In genomic region chrX:154487518-154488290, GRCh38 we compare ENCODE assay signal across 9 cellular contexts. TPM values are rescaled to one million over a fixed set of nuclear protein-coding genes. Genes with fewer than 3 reads are reported as not detected.
A peak's percentile ranks its signal among the peaks of the same experiment; 100 is the strongest.
DNase-seq lines count a peak whose midpoint lies in the region; ATAC-seq and TF ChIP-seq lines count a peak whose summit lies in the region.
"Had no signal": no experiment of that assay in that cellular context is flagged by ENCODE, and none has a peak within 500 bp of the region (broad histone marks: within the 10 kb centered on the region; RNA-seq: fewer than 3 reads in every experiment).

No MANE protein-coding gene starts in this region.

- H3K9me3 ChIP-seq in Panc1 (ENCODE audit: control insufficient read depth, insufficient read depth, low read depth, low read length) (no peaks in the 10 kb centered on the region), spleen (no peaks in the 10 kb centered on the region)

- peaks cover 31% of the 10 kb centered on the region for H3K4me1 ChIP-seq in Panc1 (ENCODE audit: control insufficient read depth, insufficient read depth, low read length)
- peaks cover 0 to 64% (median 39%) of the 10 kb centered on the region in 6 donors for H3K4me1 ChIP-seq in spleen

- peak overlapping the region in 1 of 2 experiments; percentile 60; a peak in 1 of 4 replicates for H3K4me3 ChIP-seq in Panc1 (ENCODE audit: low read depth in 2 of 2, low read length in 2 of 2)
- no peak overlapping the region for H3K4me3 ChIP-seq in spleen

- H3K27ac ChIP-seq in Panc1 (ENCODE audit: low read length) (peak overlapping the region; percentile 86), spleen (peak overlapping the region in 3 of 8 donors; percentile 87 to 90 (median 88))

- in situ Hi-C loops in Panc1 (cut with HindIII; ENCODE audit: low pct_unique_long_range_greater_than_20kb, low sequenced_read_pairs), result no loop called here

- no peaks in the 10 kb centered on the region for H3K27me3 Mint-ChIP-seq in activated CD8-positive, alpha-beta memory T cell treated with anti-CD3 and anti-CD28 coated beads, Interleukin-2, amount 10 ng/mL, durations not matched to agents 7 days and 5 days
- no peaks in the 10 kb centered on the region for H3K27me3 Mint-ChIP-seq in glutamatergic neuron (ENCODE audit: unreplicated experiment)

- POLR2A ChIA-PET in Panc1 (lab: Charles Lee), result no interaction called here

- no peak for TF ChIP-seq POLR2A in spleen (IDR thresholded peaks at IDR 0.05)

- intact Hi-C loops in Panc1 (cut with micrococcal nuclease; ENCODE audit: unreplicated experiment), result no loop called here
- intact Hi-C loops in spleen (cut with DNase I; ENCODE audit: low total_unique reads), result no loop called here

- H3K4me1 Mint-ChIP-seq in activated CD8-positive, alpha-beta memory T cell treated with anti-CD3 and anti-CD28 coated beads, Interleukin-2, amount 10 ng/mL, durations not matched to agents 7 days and 5 days, result peaks cover 38% of the 10 kb centered on the region
- H3K4me1 Mint-ChIP-seq in glutamatergic neuron (ENCODE audit: low read depth, unreplicated experiment), result no peaks in the 10 kb centered on the region

- H3K9me3 Mint-ChIP-seq in activated CD8-positive, alpha-beta memory T cell treated with anti-CD3 and anti-CD28 coated beads, Interleukin-2, amount 10 ng/mL, durations not matched to agents 7 days and 5 days (ENCODE audit: low read depth), result no peaks in the 10 kb centered on the region
- H3K9me3 Mint-ChIP-seq in glutamatergic neuron (ENCODE audit: unreplicated experiment), result peaks cover 4% of the 10 kb centered on the region

- no TSS peak for BruUV-seq in Panc1 (replicated peaks; lab: Mats Ljungman, UMichigan)

- H3K4me3 Mint-ChIP-seq in activated CD8-positive, alpha-beta memory T cell treated with anti-CD3 and anti-CD28 coated beads, Interleukin-2, amount 10 ng/mL, durations not matched to agents 7 days and 5 days, result peak overlapping the region; percentile 63
- peak overlapping the region; percentile 74 for H3K4me3 Mint-ChIP-seq in glutamatergic neuron (ENCODE audit: unreplicated experiment)

- CTCF ChIA-PET in activated CD8-positive, alpha-beta memory T cell treated with anti-CD3 and anti-CD28 coated beads, Interleukin-2, amount 10 ng/mL, durations not matched to agents 7 days and 5 days (lab: Charles Lee), result interaction anchor here (0.6 to 1.6 kb wide), 2 partner anchors 59 to 508 kb away, joined by 3 read pairs; no protein-coding TSS in a partner anchor
- CTCF ChIA-PET in Panc1 (lab: Charles Lee), result no interaction called here

- no peak overlapping the region for H3K27ac Mint-ChIP-seq in activated CD8-positive, alpha-beta memory T cell treated with anti-CD3 and anti-CD28 coated beads, Interleukin-2, amount 10 ng/mL, durations not matched to agents 7 days and 5 days
- no peak overlapping the region for H3K27ac Mint-ChIP-seq in glutamatergic neuron (ENCODE audit: unreplicated experiment)

- H3K27me3 ChIP-seq in Panc1 (ENCODE audit: control insufficient read depth, insufficient read depth, low read length) (no peaks in the 10 kb centered on the region), spleen (replicated peaks in 1 of 7) (no peaks in the 10 kb centered on the region)

- peaks cover 2% of the 10 kb centered on the region for H3K36me3 Mint-ChIP-seq in activated CD8-positive, alpha-beta memory T cell treated with anti-CD3 and anti-CD28 coated beads, Interleukin-2, amount 10 ng/mL, durations not matched to agents 7 days and 5 days
- no peaks in the 10 kb centered on the region for H3K36me3 Mint-ChIP-seq in glutamatergic neuron (ENCODE audit: unreplicated experiment)

- DNase-seq in activated CD8-positive, alpha-beta memory T cell treated with anti-CD3 and anti-CD28 coated beads, Interleukin-2, amount 10 ng/mL, durations not matched to agents 7 days and 5 days, result no peak
- DNase-seq in activated CD8-positive, alpha-beta memory T cell treated with anti-CD3 and anti-CD28 coated beads, Interleukin-2, amount 50 U/mL, for 48 hours, result no peak
- DNase-seq in Panc1 (ENCODE audit: low read depth, low spot score) (no peak), glutamatergic neuron (no peak), spleen (peak; percentile 79), NCI-H446 treated with DMSO at 0.1 percent for 48 hours (lab: John Stamatoyannopoulos, UW) (no peak), middle frontal gyrus (ENCODE audit: extremely low spot score, low spot score) (no peak), NCI-H524 (lab: John Stamatoyannopoulos, UW) (no peak)
- DNase-seq: NCI-H1092 had no signal

- 85 to 100% (median 93%) methylated on average over 3 to 28 of the region's 28 CpGs for WGBS in spleen, 5 donors

- H3K36me3 ChIP-seq in Panc1 (ENCODE audit: control insufficient read depth, insufficient read depth, low read length) (no peaks in the 10 kb centered on the region), spleen (peaks cover 0 to 36% (median 0%) of the 10 kb centered on the region in 6 donors)

- ATAC-seq in activated CD8-positive, alpha-beta memory T cell treated with anti-CD3 and anti-CD28 coated beads, Interleukin-2, amount 10 ng/mL, durations not matched to agents 7 days and 5 days, result no peak
- no peak for ATAC-seq in Panc1

- TF ChIP-seq CTCF in Panc1 (IDR thresholded peaks at IDR 0.05) (no peak), glutamatergic neuron (IDR thresholded peaks at IDR 0.05; ENCODE audit: partially characterized antibody, unreplicated experiment) (no peak), spleen (IDR thresholded peaks at IDR 0.05 in 8 of 11, conservative IDR thresholded peaks at IDR 0.05 in 3 of 11) (no peak)

RNA-seq across cellular contexts. Expression of gene UBL4A, which starts 1.3 kb away (rescaled TPM):
- total RNA-seq in activated CD8-positive, alpha-beta memory T cell treated with anti-CD3 and anti-CD28 coated beads, Interleukin-2, amount 10 ng/mL, durations not matched to agents 7 days and 5 days, result 10 to 100 TPM; 48.1 to 53.2 TPM
- 65.4 TPM for total RNA-seq in Panc1 (2021; ENCODE audit: unreplicated experiment)
- polyA plus RNA-seq in Panc1 (2012; ENCODE audit: insufficient read length), result 96.8 TPM
- total RNA-seq in glutamatergic neuron (ENCODE audit: unreplicated experiment), result 28.4 TPM
- total RNA-seq in spleen, result 10 to 100 TPM; 18.6 to 36.3 (median 23.1) TPM
- 10 to 100 TPM; 13.4 to 27.1 (median 20.6) TPM for polyA plus RNA-seq in spleen

RNA-seq across cellular contexts. Expression of gene SLC10A3, which starts 2.7 kb away (rescaled TPM):
- 10 to 100 TPM; 24.3 to 24.9 TPM for total RNA-seq in activated CD8-positive, alpha-beta memory T cell treated with anti-CD3 and anti-CD28 coated beads, Interleukin-2, amount 10 ng/mL, durations not matched to agents 7 days and 5 days
- total RNA-seq in Panc1 (2021; ENCODE audit: unreplicated experiment) (64.1 TPM), glutamatergic neuron (ENCODE audit: unreplicated experiment) (6.1 TPM), spleen (10 to 100 TPM; 15.9 to 21.8 (median 17.4) TPM)
- 92.1 TPM for polyA plus RNA-seq in Panc1 (2012; ENCODE audit: insufficient read length)
- 10 to 100 TPM; 11.0 to 17.0 (median 14.1) TPM for polyA plus RNA-seq in spleen

RNA-seq across cellular contexts. Expression of gene LAGE3, which starts 8.6 kb away (rescaled TPM):
- total RNA-seq in activated CD8-positive, alpha-beta memory T cell treated with anti-CD3 and anti-CD28 coated beads, Interleukin-2, amount 10 ng/mL, durations not matched to agents 7 days and 5 days, result 10 to 100 TPM; 38.8 to 39.0 TPM
- total RNA-seq in Panc1 (2021; ENCODE audit: unreplicated experiment) (175 TPM), glutamatergic neuron (ENCODE audit: unreplicated experiment) (8.8 TPM), spleen (10 to 100 TPM; 11.8 to 25.2 (median 16.7) TPM)
- polyA plus RNA-seq in Panc1 (2012; ENCODE audit: insufficient read length), result 304 TPM
- 10 to 100 TPM; 15.0 to 27.7 (median 27.3) TPM for polyA plus RNA-seq in spleen

RNA-seq across cellular contexts. Expression of gene FAM3A, which starts 28.3 kb away (rescaled TPM):
- 10 to 100 TPM; 21.5 to 31.7 TPM for total RNA-seq in activated CD8-positive, alpha-beta memory T cell treated with anti-CD3 and anti-CD28 coated beads, Interleukin-2, amount 10 ng/mL, durations not matched to agents 7 days and 5 days
- total RNA-seq in Panc1 (2021; ENCODE audit: unreplicated experiment), result 88.8 TPM
- 137 TPM for polyA plus RNA-seq in Panc1 (2012; ENCODE audit: insufficient read length)
- 32.0 TPM for total RNA-seq in glutamatergic neuron (ENCODE audit: unreplicated experiment)
- 10 to 100 TPM; 29.1 to 38.1 (median 34.7) TPM for total RNA-seq in spleen
- 10 to 100 TPM; 35.2 to 54.5 (median 52.3) TPM for polyA plus RNA-seq in spleen

RNA-seq across cellular contexts. Expression of gene PLXNA3, which starts 29.6 kb away (rescaled TPM):
- total RNA-seq in activated CD8-positive, alpha-beta memory T cell treated with anti-CD3 and anti-CD28 coated beads, Interleukin-2, amount 10 ng/mL, durations not matched to agents 7 days and 5 days, result 10 to 100 TPM; 42.3 to 48.5 TPM
- total RNA-seq in Panc1 (2021; ENCODE audit: unreplicated experiment), result 128 TPM
- 155 TPM for polyA plus RNA-seq in Panc1 (2012; ENCODE audit: insufficient read length)
- 458 TPM for total RNA-seq in glutamatergic neuron (ENCODE audit: unreplicated experiment)
- 10 to 100 TPM in 6 of 7 donors, 1 to 10 TPM in 1; 9.1 to 46.8 (median 27.2) TPM for total RNA-seq in spleen
- 10 to 100 TPM in 1 of 3 donors, 1 to 10 TPM in 2; 2.5 to 11.6 (median 4.1) TPM for polyA plus RNA-seq in spleen
